ENCODE assay signal across 24 cellular contexts in the genomic region with DNA sequence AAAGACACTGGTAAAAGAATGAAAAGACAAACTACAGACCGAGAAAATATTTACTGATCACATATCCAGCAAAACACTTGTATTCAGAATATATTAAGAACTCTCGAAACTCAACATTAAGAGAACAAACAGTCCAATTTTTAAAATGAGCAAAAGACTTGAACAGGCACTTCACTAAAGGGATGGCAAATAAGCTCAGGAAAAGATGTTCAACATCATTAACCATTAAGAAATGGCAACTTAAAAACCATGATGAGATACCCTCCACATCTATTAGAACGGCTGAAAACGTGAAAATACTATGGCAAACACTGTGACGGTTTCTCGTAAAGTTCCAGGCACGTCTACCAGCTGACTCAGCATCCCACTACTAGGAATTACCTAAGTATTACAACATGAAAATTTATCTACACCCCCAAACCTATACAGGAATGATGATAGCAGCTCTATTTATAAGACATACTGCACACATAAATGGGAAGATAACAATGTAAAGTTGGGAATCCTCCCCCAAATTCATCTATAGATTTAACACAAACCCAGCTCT.
"Had no signal": no experiment of that assay in that cellular context is flagged by ENCODE, and none has a peak within 500 bp of the region (broad histone marks: within the 10 kb centered on the region; RNA-seq: fewer than 3 reads in every experiment).

No MANE protein-coding gene starts in this region.

- H3K4me3 ChIP-seq: colonic mucosa, gastroesophageal sphincter, heart left ventricle, hepatocyte, left lung, lower lobe of right lung, mucosa of descending colon had no signal

- H3K79me2 ChIP-seq: hepatocyte had no signal

- ATAC-seq: effector memory CD8-positive, alpha-beta T cell; esophagus mucosa; foreskin keratinocyte; gastroesophageal sphincter; heart left ventricle; left cardiac atrium; left lung; left ventricle myocardium superior; lower lobe of right lung; mucosa of descending colon; naive thymus-derived CD8-positive, alpha-beta T cell had no signal

- H3K36me3 ChIP-seq: colonic mucosa, gastroesophageal sphincter, heart left ventricle, left lung, lower lobe of right lung had no signal

- DNase-seq: colonic mucosa; cortex of kidney; effector CD8-positive, alpha-beta T cell; effector memory CD8-positive, alpha-beta T cell; endodermal cell; erythroblast; foreskin keratinocyte; heart left ventricle; hypothalamus; left cardiac atrium; left lung; left ventricle myocardium superior; lower lobe of right lung; mesenchymal stem cell; mucosa of descending colon; naive B cell; naive thymus-derived CD8-positive, alpha-beta T cell had no signal

- H3K9me3 ChIP-seq: colonic mucosa, gastroesophageal sphincter, left lung, lower lobe of right lung, mucosa of descending colon had no signal

- H3K27ac ChIP-seq: colonic mucosa, epithelial cell of prostate, foreskin keratinocyte, gastroesophageal sphincter, heart left ventricle, hepatocyte, left lung, lower lobe of right lung had no signal

- H2AFZ ChIP-seq: hepatocyte had no signal

- H3K4me1 ChIP-seq: colonic mucosa, foreskin keratinocyte, lower lobe of right lung had no signal

- H3K27me3 ChIP-seq: colonic mucosa, gastroesophageal sphincter, hepatocyte, left lung had no signal

- FAIRE-seq: frontal cortex, islet of Langerhans, keratinocyte had no signal

- H3K4me2 ChIP-seq: hepatocyte had no signal
